In genomic region chr20:55269913-55270312, GRCh38 we compare ENCODE assay signal across 15 cellular contexts.
"Had no signal": no experiment of that assay in that cellular context is flagged by ENCODE, and none has a peak within 500 bp of the region (broad histone marks: within the 10 kb centered on the region; RNA-seq: fewer than 3 reads in every experiment).

No MANE protein-coding gene starts in this region.

- H3K9me3 ChIP-seq: body of pancreas, gastrocnemius medialis, mucosa of descending colon had no signal

- H3K36me3 ChIP-seq: gastrocnemius medialis, heart right ventricle had no signal

- ATAC-seq: activated CD8-positive, alpha-beta T cell treated with anti-CD3 and anti-CD28 coated beads for 36 hours; activated T-cell treated with anti-CD3 and anti-CD28 coated beads, Interleukin-2, amount 50 U/mL, for 72 hours; body of pancreas; gastrocnemius medialis; mucosa of descending colon; naive thymus-derived CD8-positive, alpha-beta T cell; WTC11 had no signal

- H3K79me2 ChIP-seq: parathyroid adenoma had no signal

- H3K4me1 ChIP-seq: body of pancreas, parathyroid adenoma had no signal

- DNase-seq: activated CD4-positive, alpha-beta T cell treated with anti-CD3 and anti-CD28 coated beads for 48 hours; activated CD8-positive, alpha-beta T cell treated with anti-CD3 and anti-CD28 coated beads for 36 hours; activated gamma-delta T cell treated with Interleukin-2 at 50 U/mL for 16 hours; activated T-cell treated with anti-CD3 and anti-CD28 coated beads, Interleukin-2, amount 50 U/mL, for 72 hours; amniotic stem cell; body of pancreas; effector memory CD4-positive, alpha-beta T cell; gastrocnemius medialis; heart right ventricle; mucosa of descending colon; naive thymus-derived CD8-positive, alpha-beta T cell; stimulated activated CD4-positive, alpha-beta T cell treated with anti-CD3 and anti-CD28 coated beads, Interleukin-12 subunit alpha, Interleukin-12 subunit beta, amount 100 ng/mL, for 4 hours; stimulated activated CD4-positive, alpha-beta T cell treated with anti-CD3 and anti-CD28 coated beads, Interleukin-2, amount 100 ng/mL, for 24 hours had no signal

- H2AFZ ChIP-seq: parathyroid adenoma had no signal

- H3K27ac ChIP-seq: body of pancreas, gastrocnemius medialis, parathyroid adenoma had no signal

- H3K27me3 ChIP-seq: body of pancreas, gastrocnemius medialis, heart right ventricle had no signal

- H3K9ac ChIP-seq: parathyroid adenoma had no signal

- H3K4me3 ChIP-seq: body of pancreas, gastrocnemius medialis, heart right ventricle, mucosa of descending colon had no signal
